In genomic region chr3:50616003-50616769, GRCh38 we compare ENCODE assay signal across 8 cellular contexts. TPM values are rescaled to one million over a fixed set of nuclear protein-coding genes. Genes with fewer than 3 reads are reported as not detected.
A peak's percentile ranks its signal among the peaks of the same experiment; 100 is the strongest.
DNase-seq lines count a peak whose midpoint lies in the region; ATAC-seq and TF ChIP-seq lines count a peak whose summit lies in the region.

No MANE protein-coding gene starts in this region.

- intact Hi-C loops in stomach (cut with DNase I; ENCODE audit: low total_unique reads): no loop called here

- H3K4me3 ChIP-seq in stomach: peak overlapping the region; percentile 63 to 95 (median 84)

- H3K4me3 Mint-ChIP-seq in nephron: peak overlapping the region; percentile 78 to 85 (median 80)

- peaks cover 7% of the 10 kb centered on the region for H3K36me3 Mint-ChIP-seq in nephron (ENCODE audit: low read depth)

- no peaks in the 10 kb centered on the region for H3K36me3 ChIP-seq in stomach

- no peak for TF ChIP-seq POLR2A in stomach (IDR thresholded peaks at IDR 0.05)

- H3K27me3 Mint-ChIP-seq in nephron (ENCODE audit: low read depth): peaks cover 3% of the 10 kb centered on the region

- no peaks in the 10 kb centered on the region for H3K9me3 ChIP-seq in stomach

- peak; percentile 65 for DNase-seq in Caki2 (ENCODE audit: low read depth)
- peak; percentile 90 for DNase-seq in LoVo (ENCODE audit: low spot score)
- peak; percentile 59 for DNase-seq in SHP77 treated with DMSO at 0.1 percent for 48 hours (lab: John Stamatoyannopoulos, UW)
- DNase-seq in activated effector memory CD4-positive, alpha-beta T cell treated with anti-CD3 and anti-CD28 coated beads, Interleukin-2, amount 50 U/mL, for 16 hours: peak; percentile 93
- DNase-seq in fibroblast of the conjunctiva (ENCODE audit: low read depth): peak; percentile 77
- DNase-seq in stomach: peak; percentile 90

- TF ChIP-seq CTCF in nephron (IDR thresholded peaks at IDR 0.05; ENCODE audit: unreplicated experiment in 3 of 3) (peak; percentile 99 to 100 (median 99)), stomach (IDR thresholded peaks at IDR 0.05) (peak in 5 of 7 experiments; percentile 96 to 99 (median 98))

- TF ChIP-seq EP300 in stomach (IDR thresholded peaks at IDR 0.05): no peak

- peaks cover 40 to 76% (median 68%) of the 10 kb centered on the region in 4 donors for H3K4me1 ChIP-seq in stomach

- peak overlapping the region; percentile 89 to 97 (median 94) for H3K27ac ChIP-seq in stomach

- 0 to 1% (median 1%) methylated on average over 22 to 24 of the region's 24 CpGs for WGBS in stomach, 5 donors

- H3K4me1 Mint-ChIP-seq in nephron: peaks cover 38% of the 10 kb centered on the region

- no peaks in the 10 kb centered on the region for H3K27me3 ChIP-seq in stomach

- H3K9me3 Mint-ChIP-seq in nephron: no peaks in the 10 kb centered on the region

- ATAC-seq in GM21529 (IDR thresholded peaks at IDR 0.05; ENCODE audit: unreplicated experiment): peak; percentile 31

- peak overlapping the region; percentile 9 to 76 (median 43) for H3K27ac Mint-ChIP-seq in nephron

- in situ Hi-C loops in Caki2 (cut with HindIII; ENCODE audit: low pct_unique_long_range_greater_than_20kb, low sequenced_read_pairs): no loop called here

RNA-seq across cellular contexts. Expression of gene MAPKAPK3, which starts 0.8 kb away (rescaled TPM):
- 172 and 238 TPM in 2 replicates for total RNA-seq in Caki2 (2014; rRNA removed; shearing (Covaris generic); ENCODE audit: low replicate concordance)
- total RNA-seq in stomach: 10 to 100 TPM; 10.3 to 50.0 (median 24.6) TPM
- polyA plus RNA-seq in stomach: 10 to 100 TPM; 21.5 to 41.3 (median 37.1) TPM

RNA-seq across cellular contexts. Expression of gene CISH, which starts 4.6 kb away (rescaled TPM):
- 0.30 and 2.5 TPM in 2 replicates for total RNA-seq in Caki2 (2014; rRNA removed; shearing (Covaris generic); ENCODE audit: low replicate concordance)
- total RNA-seq in stomach: 1 to 10 TPM; 1.8 to 5.7 (median 3.6) TPM
- polyA plus RNA-seq in stomach: 10 to 100 TPM in 1 of 3 donors, 1 to 10 TPM in 2; 6.8 to 11.5 (median 7.7) TPM

RNA-seq across cellular contexts. Expression of gene HEMK1, which starts 46.9 kb away (rescaled TPM):
- 13.2 and 25.6 TPM in 2 replicates for total RNA-seq in Caki2 (2014; rRNA removed; shearing (Covaris generic); ENCODE audit: low replicate concordance)
- total RNA-seq in stomach: 10 to 100 TPM in 2 of 5 donors, 1 to 10 TPM in 3; 5.8 to 14.3 (median 6.4) TPM
- 10 to 100 TPM; 19.8 to 24.8 (median 20.0) TPM for polyA plus RNA-seq in stomach

RNA-seq across cellular contexts. Expression of gene C3orf18, which starts 48.6 kb away (rescaled TPM):
- 3.8 and 7.1 TPM in 2 replicates for total RNA-seq in Caki2 (2014; rRNA removed; shearing (Covaris generic); ENCODE audit: low replicate concordance)
- 10 to 100 TPM in 2 of 5 donors, 1 to 10 TPM in 2, not detected in 1; 4.9 to 75.0 (median 16.4) TPM for total RNA-seq in stomach
- 1 to 10 TPM; 5.9 to 9.0 (median 8.2) TPM for polyA plus RNA-seq in stomach

RNA-seq across cellular contexts. Expression of gene DOCK3, which starts 58.5 kb away (rescaled TPM):
- 0.26 and 0.61 TPM in 2 replicates for total RNA-seq in Caki2 (2014; rRNA removed; shearing (Covaris generic); ENCODE audit: low replicate concordance)
- total RNA-seq in stomach: 1 to 10 TPM in 3 of 5 donors, under 1 TPM in 1, not detected in 1; 0.72 to 2.3 (median 1.8) TPM
- polyA plus RNA-seq in stomach: under 1 TPM in 2 of 3 donors, not detected in 1; 0.06 to 0.73 TPM

Comparison
In these comparisons a context has a peak if more than half of its experiments do, and no peak if none do; other contexts are left out.
1. Peak in every context shown above with its lines: DNase-seq, ATAC-seq, H3K4me3 ChIP-seq and H3K27ac ChIP-seq.